27 cellular contexts compared by ENCODE assay signal in genomic region chr7:131504157-131504899, GRCh38. TPM values are rescaled to one million over a fixed set of nuclear protein-coding genes. Genes with fewer than 3 reads are reported as not detected.
A peak's percentile ranks its signal among the peaks of the same experiment; 100 is the strongest.
DNase-seq lines count a peak whose midpoint lies in the region; ATAC-seq and TF ChIP-seq lines count a peak whose summit lies in the region.
"Had no signal": no experiment of that assay in that cellular context is flagged by ENCODE, and none has a peak within 500 bp of the region (broad histone marks: within the 10 kb centered on the region; RNA-seq: fewer than 3 reads in every experiment).

No MANE protein-coding gene starts in this region.

- BruUV-seq in mammary epithelial cell (replicated peaks; lab: Mats Ljungman, UMichigan) = no TSS peak

- peak overlapping the region in 1 of 8 donors; percentile 31 for H3K4me3 Mint-ChIP-seq in CD4-positive, alpha-beta memory T cell
- no peak overlapping the region for H3K4me3 Mint-ChIP-seq in activated T-helper 17 cell treated with anti-CD3 and anti-CD28 coated beads, Interleukin-2, amount 50 U/mL, for 72 hours
- no peak overlapping the region for H3K4me3 Mint-ChIP-seq in nephron progenitor cell
- H3K4me3 Mint-ChIP-seq: activated naive CD8-positive, alpha-beta T cell treated with anti-CD3 and anti-CD28 coated beads, Interleukin-2, amount 50 U/mL, for 24 hours; CD8-positive, alpha-beta T cell; natural killer cell; T-helper 2 cell treated with Interferon-gamma antibody and Interleukin-4, amounts not matched to agents 5 μg/mL and 100 μg/mL, for 36 hours had no signal

- H3K27me3 Mint-ChIP-seq in CD4-positive, alpha-beta memory T cell = no peaks in the 10 kb centered on the region
- H3K27me3 Mint-ChIP-seq in activated T-helper 17 cell treated with anti-CD3 and anti-CD28 coated beads, Interleukin-2, amount 50 U/mL, for 72 hours = peaks cover 3% of the 10 kb centered on the region
- peaks cover 3% of the 10 kb centered on the region for H3K27me3 Mint-ChIP-seq in nephron progenitor cell (ENCODE audit: low read depth, poor library complexity)

- intact Hi-C loops in CD4-positive, alpha-beta memory T cell (cut with micrococcal nuclease) = no loop called here
- intact Hi-C loops in mammary epithelial cell (cut with micrococcal nuclease) = no loop called here

- H3K9me3 Mint-ChIP-seq in CD4-positive, alpha-beta memory T cell = no peaks in the 10 kb centered on the region
- no peaks in the 10 kb centered on the region for H3K9me3 Mint-ChIP-seq in activated T-helper 17 cell treated with anti-CD3 and anti-CD28 coated beads, Interleukin-2, amount 50 U/mL, for 72 hours
- no peaks in the 10 kb centered on the region for H3K9me3 Mint-ChIP-seq in nephron progenitor cell
- H3K9me3 Mint-ChIP-seq: activated naive CD8-positive, alpha-beta T cell treated with anti-CD3 and anti-CD28 coated beads, Interleukin-2, amount 50 U/mL, for 24 hours; CD8-positive, alpha-beta T cell; natural killer cell; T-helper 2 cell treated with Interferon-gamma antibody and Interleukin-4, amounts not matched to agents 5 μg/mL and 100 μg/mL, for 36 hours had no signal

- POLR2A ChIA-PET in CD4-positive, alpha-beta memory T cell (lab: Charles Lee; ENCODE audit: partially characterized antibody) = interaction anchor here (2.1 kb wide), 1 partner anchor 11 kb away, joined by 6 read pairs; no protein-coding TSS in a partner anchor

- H3K4me1 ChIP-seq in CD4-positive, alpha-beta memory T cell (ENCODE audit: insufficient read depth, low read length) = peaks cover 27% of the 10 kb centered on the region
- no peaks in the 10 kb centered on the region for H3K4me1 ChIP-seq in mammary epithelial cell (ENCODE audit: insufficient read depth, low read length)
- no peaks in the 10 kb centered on the region for H3K4me1 ChIP-seq in foreskin keratinocyte

- no peaks in the 10 kb centered on the region for H3K79me2 ChIP-seq in mammary epithelial cell (ENCODE audit: insufficient read depth, low read length)
- H3K79me2 ChIP-seq: parathyroid adenoma had no signal

- H3K27ac ChIP-seq in CD4-positive, alpha-beta memory T cell (ENCODE audit: low read depth, low read length) = no peak overlapping the region
- H3K27ac ChIP-seq in mammary epithelial cell (ENCODE audit: insufficient read depth, low read depth, low read length) (no peak overlapping the region), foreskin keratinocyte (no peak overlapping the region)
- H3K27ac ChIP-seq: parathyroid adenoma, SJSA1 had no signal

- peak; percentile 13 for DNase-seq in NCI-H748 (lab: John Stamatoyannopoulos, UW; ENCODE audit: unreplicated experiment)
- DNase-seq in NCI-H748 treated with DMSO at 0.1 percent for 48 hours (lab: John Stamatoyannopoulos, UW) = no peak
- no peak for DNase-seq in CD4-positive, alpha-beta memory T cell
- DNase-seq in nephron progenitor cell = no peak
- DNase-seq in mammary epithelial cell = no peak
- DNase-seq in foreskin keratinocyte = no peak
- no peak for DNase-seq in stimulated activated CD4-positive, alpha-beta T cell treated with anti-CD3 and anti-CD28 coated beads, Interleukin-4, amount 100 ng/mL, for 4 hours
- DNase-seq: 8988T; activated CD4-positive, alpha-beta T cell treated with anti-CD3 and anti-CD28 coated beads, Interleukin-2, amount 50 U/mL, for 4 hours; activated CD8-positive, alpha-beta memory T cell treated with anti-CD3 and anti-CD28 coated beads, Interleukin-2, amount 50 U/mL, for 48 hours; activated effector memory CD4-positive, alpha-beta T cell treated with Interleukin-2 at 50 U/mL for 16 hours; activated naive CD8-positive, alpha-beta T cell treated with anti-CD3 and anti-CD28 coated beads, Interleukin-2, amount 50 U/mL, for 24 hours; CD8-positive, alpha-beta T cell; erythroblast; hippocampal formation; KBM-7; left lung; midbrain; natural killer cell; NCI-H1417 treated with DMSO at 0.1 percent for 48 hours; NCI-H510A; sigmoid colon had no signal

- ATAC-seq in activated T-helper 17 cell treated with anti-CD3 and anti-CD28 coated beads, Interleukin-2, amount 50 U/mL, for 72 hours (replicated peaks) = no peak
- no peak for ATAC-seq in foreskin keratinocyte
- ATAC-seq: activated naive CD8-positive, alpha-beta T cell treated with anti-CD3 and anti-CD28 coated beads, Interleukin-2, amount 50 U/mL, for 24 hours; CD8-positive, alpha-beta T cell; left lung; natural killer cell had no signal

- H2AFZ ChIP-seq in mammary epithelial cell (ENCODE audit: low read depth, low read length) = no peak overlapping the region
- H2AFZ ChIP-seq: parathyroid adenoma had no signal

- CTCF ChIA-PET in CD4-positive, alpha-beta memory T cell (lab: Charles Lee; ENCODE audit: partially characterized antibody) = interaction anchor here (0.9 to 8.7 kb wide), 2 partner anchors 10 to 18 kb away, joined by 3 to 79 read pairs; no protein-coding TSS in a partner anchor
- CTCF ChIA-PET in mammary epithelial cell (lab: Charles Lee; ENCODE audit: low non-redundant PET) = interaction anchor here (0.6 kb wide), 1 partner anchor 142 kb away, joined by 5 read pairs; no protein-coding TSS in a partner anchor

- no peaks in the 10 kb centered on the region for H3K27me3 ChIP-seq in CD4-positive, alpha-beta memory T cell (ENCODE audit: insufficient read depth, low read length)
- H3K27me3 ChIP-seq in mammary epithelial cell (ENCODE audit: insufficient read depth, low read length) (peaks cover 3% of the 10 kb centered on the region), foreskin keratinocyte (peaks cover 5% of the 10 kb centered on the region)
- H3K27me3 ChIP-seq: left lung, MG63, sigmoid colon, SJSA1 had no signal

- 78% methylated on average over 14 of the region's 14 CpGs for WGBS in mammary epithelial cell (ENCODE audit: low coverage, missing lambda C conversion rate)

- TF ChIP-seq CTCF in nephron progenitor cell (IDR thresholded peaks at IDR 0.05) = no peak
- TF ChIP-seq CTCF in mammary epithelial cell (conservative IDR thresholded peaks at IDR 0.05 in 1 of 2, IDR thresholded peaks at IDR 0.05 in 1 of 2; ENCODE audit: extremely low read depth in 1 of 2, insufficient read depth in 1 of 2, low read depth in 1 of 2, low read length in 2 of 2) = no peak
- TF ChIP-seq CTCF in foreskin keratinocyte (conservative IDR thresholded peaks at IDR 0.05) = no peak

- H3K36me3 Mint-ChIP-seq in CD4-positive, alpha-beta memory T cell = peaks cover 0 to 2% of the 10 kb centered on the region in 2 donors
- peaks cover 9% of the 10 kb centered on the region for H3K36me3 Mint-ChIP-seq in activated T-helper 17 cell treated with anti-CD3 and anti-CD28 coated beads, Interleukin-2, amount 50 U/mL, for 72 hours (ENCODE audit: low read depth)
- peaks cover 9% of the 10 kb centered on the region for H3K36me3 Mint-ChIP-seq in nephron progenitor cell (ENCODE audit: low read depth)
- H3K36me3 Mint-ChIP-seq: CD8-positive, alpha-beta T cell; natural killer cell had no signal

- no peak overlapping the region for H3K4me2 ChIP-seq in mammary epithelial cell (ENCODE audit: insufficient read depth, low read depth, low read length)

- no peak overlapping the region for H3K4me3 ChIP-seq in CD4-positive, alpha-beta memory T cell (ENCODE audit: low read length in 2 of 2)
- no peak overlapping the region for H3K4me3 ChIP-seq in mammary epithelial cell (replicated peaks in 1 of 3; ENCODE audit: insufficient read depth in 1 of 3, low read depth in 2 of 3, low read length in 3 of 3)
- H3K4me3 ChIP-seq: left lung, MG63, sigmoid colon, SJSA1 had no signal

- H3K4me1 Mint-ChIP-seq in CD4-positive, alpha-beta memory T cell = peaks cover 28 to 41% (median 32%) of the 10 kb centered on the region in 4 donors
- peaks cover 29% of the 10 kb centered on the region for H3K4me1 Mint-ChIP-seq in activated T-helper 17 cell treated with anti-CD3 and anti-CD28 coated beads, Interleukin-2, amount 50 U/mL, for 72 hours
- peaks cover 24% of the 10 kb centered on the region for H3K4me1 Mint-ChIP-seq in nephron progenitor cell

- H4K20me1 ChIP-seq in mammary epithelial cell (ENCODE audit: insufficient read depth, low read length) = no peaks in the 10 kb centered on the region

- dilution Hi-C loops in mammary epithelial cell (cut with HindIII; ENCODE audit: low sequenced_read_pairs) = no loop called here

- peak overlapping the region in 4 of 7 donors; percentile 7 to 66 (median 36) for H3K27ac Mint-ChIP-seq in CD4-positive, alpha-beta memory T cell
- H3K27ac Mint-ChIP-seq in activated T-helper 17 cell treated with anti-CD3 and anti-CD28 coated beads, Interleukin-2, amount 50 U/mL, for 72 hours = peak overlapping the region; percentile 61
- H3K27ac Mint-ChIP-seq in nephron progenitor cell = peak overlapping the region; percentile 64
- H3K27ac Mint-ChIP-seq: activated naive CD8-positive, alpha-beta T cell treated with anti-CD3 and anti-CD28 coated beads, Interleukin-2, amount 50 U/mL, for 24 hours; CD8-positive, alpha-beta T cell; natural killer cell; T-helper 2 cell treated with Interferon-gamma antibody and Interleukin-4, amounts not matched to agents 5 μg/mL and 100 μg/mL, for 36 hours had no signal

- no peaks in the 10 kb centered on the region for H3K36me3 ChIP-seq in CD4-positive, alpha-beta memory T cell (ENCODE audit: insufficient read depth, low read length)
- peaks cover 2% of the 10 kb centered on the region for H3K36me3 ChIP-seq in mammary epithelial cell (ENCODE audit: insufficient read depth, low read length)
- H3K36me3 ChIP-seq: MG63 had no signal

- no peaks in the 10 kb centered on the region for H3K9me3 ChIP-seq in CD4-positive, alpha-beta memory T cell (ENCODE audit: control insufficient read depth in 1 of 2, low read length in 2 of 2)
- no peaks in the 10 kb centered on the region for H3K9me3 ChIP-seq in mammary epithelial cell (replicated peaks; ENCODE audit: insufficient read depth, low read length)
- H3K9me3 ChIP-seq: left lung, MG63, sigmoid colon, SJSA1 had no signal

- in situ Hi-C loops in mammary epithelial cell (cut with MboI; ENCODE audit: low sequenced_read_pairs in 2 of 2) = no loop called here

- H3K9ac ChIP-seq in mammary epithelial cell (ENCODE audit: insufficient read depth, low read length) = no peak overlapping the region
- H3K9ac ChIP-seq: parathyroid adenoma had no signal

RNA-seq across cellular contexts. Expression of gene PODXL, which starts 52.1 kb away (rescaled TPM):
- 1 to 10 TPM; 1.1 to 1.3 TPM for total RNA-seq in CD4-positive, alpha-beta memory T cell
- polyA plus RNA-seq in CD4-positive, alpha-beta memory T cell = 1 to 10 TPM in 1 of 2 donors, under 1 TPM in 1; 0.47 to 1.2 TPM
- 1 to 10 TPM in 1 of 2 donors, under 1 TPM in 1; 0.40 to 1.8 TPM for total RNA-seq in activated T-helper 17 cell treated with anti-CD3 and anti-CD28 coated beads, Interleukin-2, amount 50 U/mL, for 72 hours
- under 1 TPM; 0.50 to 0.56 TPM for total RNA-seq in mammary epithelial cell
- polyA plus RNA-seq in mammary epithelial cell = 0.16 TPM
- not detected for polyA minus RNA-seq in mammary epithelial cell
- total RNA-seq in foreskin keratinocyte = 0.53 and 2.3 TPM in 2 replicates
- 0.17 and 0.72 TPM in 2 replicates for polyA plus RNA-seq in foreskin keratinocyte
